ENCODE assay signal across 1 cellular context in the genomic region with DNA sequence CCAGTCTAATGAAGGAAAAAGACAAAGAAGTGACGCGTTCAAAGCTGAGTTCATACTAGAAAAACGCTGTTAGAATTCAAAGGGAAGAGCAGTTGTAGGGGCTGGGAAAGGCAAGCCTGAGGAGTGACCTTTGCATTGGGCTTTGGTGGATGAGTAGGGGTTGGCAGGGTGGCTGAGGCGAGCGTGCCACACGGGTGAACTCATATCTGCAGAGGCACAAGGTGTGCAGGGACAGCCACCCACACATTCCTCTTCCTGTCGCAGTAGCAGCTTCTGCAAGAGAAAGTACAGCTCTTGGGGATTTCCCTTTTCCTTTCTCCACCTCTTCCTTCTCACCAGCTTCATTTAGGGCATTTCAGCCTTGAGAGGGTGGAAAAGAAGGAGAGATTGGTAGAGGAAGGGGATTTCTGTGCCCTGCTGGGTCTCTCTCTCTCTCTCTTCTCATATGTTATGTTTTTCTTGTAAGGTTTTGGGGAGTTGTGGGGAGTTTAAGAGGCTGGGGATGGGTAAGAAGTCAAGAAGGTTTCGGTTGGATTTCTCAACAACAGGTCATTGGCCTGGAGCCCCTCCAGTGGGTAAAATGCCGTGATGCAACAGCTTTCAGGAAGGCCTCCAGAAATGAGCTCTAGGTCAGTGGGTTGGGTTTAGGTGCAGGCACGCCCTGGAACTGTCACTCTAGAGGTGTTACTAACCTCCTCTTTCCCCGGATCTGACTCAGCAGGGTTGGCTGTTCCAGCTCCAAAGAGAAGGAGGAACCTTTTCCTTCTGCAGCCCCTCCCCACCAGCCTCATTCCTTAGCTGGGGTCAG.
TF ChIP-seq lines count a peak whose summit lies in the region.

No MANE protein-coding gene starts in this region.

TF ChIP-seq in K562, 482 proteins besides CTCF, POLR2A, EP300 and RAD21 (continued from another document and continues in another):
- peak; percentile 56; the same call in 1 of the 2 replicates for TF ChIP-seq LEF1 (IDR thresholded peaks at IDR 0.05)
- TF ChIP-seq NBN (IDR thresholded peaks at IDR 0.05; ENCODE audit: low read depth), result 0 out of 2 replicates have a peak, but pooled peaks have one; percentile 28
- TF ChIP-seq LCOR (CRISPR knock-in tag; IDR thresholded peaks at IDR 0.05), result 0 out of 2 replicates have a peak, but pooled peaks have one; percentile 51
- TF ChIP-seq, protein P1, sequence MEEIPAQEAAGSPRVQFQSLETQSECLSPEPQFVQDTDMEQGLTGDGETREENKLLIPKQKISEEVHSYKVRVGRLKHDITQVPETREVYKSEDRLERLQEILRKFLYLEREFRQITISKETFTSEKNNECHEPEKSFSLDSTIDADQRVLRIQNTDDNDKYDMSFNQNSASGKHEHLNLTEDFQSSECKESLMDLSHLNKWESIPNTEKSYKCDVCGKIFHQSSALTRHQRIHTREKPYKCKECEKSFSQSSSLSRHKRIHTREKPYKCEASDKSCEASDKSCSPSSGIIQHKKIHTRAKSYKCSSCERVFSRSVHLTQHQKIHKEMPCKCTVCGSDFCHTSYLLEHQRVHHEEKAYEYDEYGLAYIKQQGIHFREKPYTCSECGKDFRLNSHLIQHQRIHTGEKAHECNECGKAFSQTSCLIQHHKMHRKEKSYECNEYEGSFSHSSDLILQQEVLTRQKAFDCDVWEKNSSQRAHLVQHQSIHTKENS (CRISPR knock-in tag; IDR thresholded peaks at IDR 0.05), result no peak
- TF ChIP-seq, protein P2, sequence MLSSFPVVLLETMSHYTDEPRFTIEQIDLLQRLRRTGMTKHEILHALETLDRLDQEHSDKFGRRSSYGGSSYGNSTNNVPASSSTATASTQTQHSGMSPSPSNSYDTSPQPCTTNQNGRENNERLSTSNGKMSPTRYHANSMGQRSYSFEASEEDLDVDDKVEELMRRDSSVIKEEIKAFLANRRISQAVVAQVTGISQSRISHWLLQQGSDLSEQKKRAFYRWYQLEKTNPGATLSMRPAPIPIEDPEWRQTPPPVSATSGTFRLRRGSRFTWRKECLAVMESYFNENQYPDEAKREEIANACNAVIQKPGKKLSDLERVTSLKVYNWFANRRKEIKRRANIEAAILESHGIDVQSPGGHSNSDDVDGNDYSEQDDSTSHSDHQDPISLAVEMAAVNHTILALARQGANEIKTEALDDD (IDR thresholded peaks at IDR 0.05), result peak; percentile 63; the same call in 1 of the 2 replicates
- TF ChIP-seq, protein P3, sequence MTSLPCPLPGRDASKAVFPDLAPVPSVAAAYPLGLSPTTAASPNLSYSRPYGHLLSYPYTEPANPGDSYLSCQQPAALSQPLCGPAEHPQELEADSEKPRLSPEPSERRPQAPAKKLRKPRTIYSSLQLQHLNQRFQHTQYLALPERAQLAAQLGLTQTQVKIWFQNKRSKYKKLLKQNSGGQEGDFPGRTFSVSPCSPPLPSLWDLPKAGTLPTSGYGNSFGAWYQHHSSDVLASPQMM (CRISPR knock-in tag; IDR thresholded peaks at IDR 0.05), result no peak
- TF ChIP-seq NFIX (CRISPR knock-in tag; IDR thresholded peaks at IDR 0.05; ENCODE audit: low read depth), result no peak
- TF ChIP-seq XRCC4 (IDR thresholded peaks at IDR 0.05; ENCODE audit: extremely low read depth, insufficient read depth, insufficient read length), result no peak
- TF ChIP-seq MCM5 (IDR thresholded peaks at IDR 0.05; ENCODE audit: low read depth), result no peak
- TF ChIP-seq C11orf30 (IDR thresholded peaks at IDR 0.05; ENCODE audit: low read depth), result peak; percentile 90
- no peak for TF ChIP-seq SIX5 (IDR thresholded peaks at IDR 0.05; ENCODE audit: borderline replicate concordance in 1 of 2, insufficient read depth in 1 of 2, low read depth in 1 of 2, low read length in 2 of 2)
- TF ChIP-seq, protein P4, sequence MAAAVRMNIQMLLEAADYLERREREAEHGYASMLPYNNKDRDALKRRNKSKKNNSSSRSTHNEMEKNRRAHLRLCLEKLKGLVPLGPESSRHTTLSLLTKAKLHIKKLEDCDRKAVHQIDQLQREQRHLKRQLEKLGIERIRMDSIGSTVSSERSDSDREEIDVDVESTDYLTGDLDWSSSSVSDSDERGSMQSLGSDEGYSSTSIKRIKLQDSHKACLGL (CRISPR knock-in tag; IDR thresholded peaks at IDR 0.05; ENCODE audit: borderline replicate concordance, poor library complexity, severe bottlenecking), result no peak
- TF ChIP-seq KHSRP (IDR thresholded peaks at IDR 0.05), result no peak
- no peak for TF ChIP-seq HNRNPK (IDR thresholded peaks at IDR 0.05; ENCODE audit: low read depth, low read length, poor library complexity, severe bottlenecking)
- no peak for TF ChIP-seq KDM4B (IDR thresholded peaks at IDR 0.05; ENCODE audit: borderline replicate concordance in 2 of 2, low read depth in 1 of 2)
- TF ChIP-seq, protein P5, sequence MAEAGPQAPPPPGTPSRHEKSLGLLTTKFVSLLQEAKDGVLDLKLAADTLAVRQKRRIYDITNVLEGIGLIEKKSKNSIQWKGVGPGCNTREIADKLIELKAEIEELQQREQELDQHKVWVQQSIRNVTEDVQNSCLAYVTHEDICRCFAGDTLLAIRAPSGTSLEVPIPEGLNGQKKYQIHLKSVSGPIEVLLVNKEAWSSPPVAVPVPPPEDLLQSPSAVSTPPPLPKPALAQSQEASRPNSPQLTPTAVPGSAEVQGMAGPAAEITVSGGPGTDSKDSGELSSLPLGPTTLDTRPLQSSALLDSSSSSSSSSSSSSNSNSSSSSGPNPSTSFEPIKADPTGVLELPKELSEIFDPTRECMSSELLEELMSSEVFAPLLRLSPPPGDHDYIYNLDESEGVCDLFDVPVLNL (CRISPR knock-in tag; IDR thresholded peaks at IDR 0.05; ENCODE audit: low read depth), result no peak
- no peak for TF ChIP-seq ZNF584 (CRISPR knock-in tag; IDR thresholded peaks at IDR 0.05; ENCODE audit: low read depth)
- TF ChIP-seq STAT5B (CRISPR knock-in tag; IDR thresholded peaks at IDR 0.05), result no peak
- TF ChIP-seq, protein P6, sequence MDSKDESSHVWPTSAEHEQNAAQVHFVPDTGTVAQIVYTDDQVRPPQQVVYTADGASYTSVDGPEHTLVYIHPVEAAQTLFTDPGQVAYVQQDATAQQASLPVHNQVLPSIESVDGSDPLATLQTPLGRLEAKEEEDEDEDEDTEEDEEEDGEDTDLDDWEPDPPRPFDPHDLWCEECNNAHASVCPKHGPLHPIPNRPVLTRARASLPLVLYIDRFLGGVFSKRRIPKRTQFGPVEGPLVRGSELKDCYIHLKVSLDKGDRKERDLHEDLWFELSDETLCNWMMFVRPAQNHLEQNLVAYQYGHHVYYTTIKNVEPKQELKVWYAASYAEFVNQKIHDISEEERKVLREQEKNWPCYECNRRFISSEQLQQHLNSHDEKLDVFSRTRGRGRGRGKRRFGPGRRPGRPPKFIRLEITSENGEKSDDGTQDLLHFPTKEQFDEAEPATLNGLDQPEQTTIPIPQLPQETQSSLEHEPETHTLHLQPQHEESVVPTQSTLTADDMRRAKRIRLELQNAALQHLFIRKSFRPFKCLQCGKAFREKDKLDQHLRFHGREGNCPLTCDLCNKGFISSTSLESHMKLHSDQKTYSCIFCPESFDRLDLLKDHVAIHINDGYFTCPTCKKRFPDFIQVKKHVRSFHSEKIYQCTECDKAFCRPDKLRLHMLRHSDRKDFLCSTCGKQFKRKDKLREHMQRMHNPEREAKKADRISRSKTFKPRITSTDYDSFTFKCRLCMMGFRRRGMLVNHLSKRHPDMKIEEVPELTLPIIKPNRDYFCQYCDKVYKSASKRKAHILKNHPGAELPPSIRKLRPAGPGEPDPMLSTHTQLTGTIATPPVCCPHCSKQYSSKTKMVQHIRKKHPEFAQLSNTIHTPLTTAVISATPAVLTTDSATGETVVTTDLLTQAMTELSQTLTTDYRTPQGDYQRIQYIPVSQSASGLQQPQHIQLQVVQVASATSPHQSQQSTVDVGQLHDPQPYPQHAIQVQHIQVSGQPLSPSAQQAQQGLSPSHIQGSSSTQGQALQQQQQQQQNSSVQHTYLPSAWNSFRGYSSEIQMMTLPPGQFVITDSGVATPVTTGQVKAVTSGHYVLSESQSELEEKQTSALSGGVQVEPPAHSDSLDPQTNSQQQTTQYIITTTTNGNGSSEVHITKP (IDR thresholded peaks at IDR 0.05; ENCODE audit: partially characterized antibody), result peak; percentile 44
- no peak for TF ChIP-seq ESRRB (CRISPR knock-in tag; IDR thresholded peaks at IDR 0.05; ENCODE audit: borderline replicate concordance)
- peak; percentile 80 for TF ChIP-seq MAFK (IDR thresholded peaks at IDR 0.05; ENCODE audit: low read length)
- TF ChIP-seq ZNF76 (CRISPR knock-in tag; IDR thresholded peaks at IDR 0.05; ENCODE audit: borderline replicate concordance), result no peak
- TF ChIP-seq MEIS2 (IDR thresholded peaks at IDR 0.05; ENCODE audit: partially characterized antibody), result peak; percentile 81
- TF ChIP-seq NRF1 (conservative IDR thresholded peaks at IDR 0.05 in 1 of 2, IDR thresholded peaks at IDR 0.05 in 1 of 2), result peak in 1 of 2 experiments; percentile 40; a peak in 2 of 4 replicates
- TF ChIP-seq, protein P7, sequence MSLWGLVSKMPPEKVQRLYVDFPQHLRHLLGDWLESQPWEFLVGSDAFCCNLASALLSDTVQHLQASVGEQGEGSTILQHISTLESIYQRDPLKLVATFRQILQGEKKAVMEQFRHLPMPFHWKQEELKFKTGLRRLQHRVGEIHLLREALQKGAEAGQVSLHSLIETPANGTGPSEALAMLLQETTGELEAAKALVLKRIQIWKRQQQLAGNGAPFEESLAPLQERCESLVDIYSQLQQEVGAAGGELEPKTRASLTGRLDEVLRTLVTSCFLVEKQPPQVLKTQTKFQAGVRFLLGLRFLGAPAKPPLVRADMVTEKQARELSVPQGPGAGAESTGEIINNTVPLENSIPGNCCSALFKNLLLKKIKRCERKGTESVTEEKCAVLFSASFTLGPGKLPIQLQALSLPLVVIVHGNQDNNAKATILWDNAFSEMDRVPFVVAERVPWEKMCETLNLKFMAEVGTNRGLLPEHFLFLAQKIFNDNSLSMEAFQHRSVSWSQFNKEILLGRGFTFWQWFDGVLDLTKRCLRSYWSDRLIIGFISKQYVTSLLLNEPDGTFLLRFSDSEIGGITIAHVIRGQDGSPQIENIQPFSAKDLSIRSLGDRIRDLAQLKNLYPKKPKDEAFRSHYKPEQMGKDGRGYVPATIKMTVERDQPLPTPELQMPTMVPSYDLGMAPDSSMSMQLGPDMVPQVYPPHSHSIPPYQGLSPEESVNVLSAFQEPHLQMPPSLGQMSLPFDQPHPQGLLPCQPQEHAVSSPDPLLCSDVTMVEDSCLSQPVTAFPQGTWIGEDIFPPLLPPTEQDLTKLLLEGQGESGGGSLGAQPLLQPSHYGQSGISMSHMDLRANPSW (CRISPR knock-in tag; IDR thresholded peaks at IDR 0.05), result no peak
- no peak for TF ChIP-seq L3MBTL2 (IDR thresholded peaks at IDR 0.05)
- TF ChIP-seq CEBPB (tag; IDR thresholded peaks at IDR 0.05), result peak; percentile 98
- no peak for TF ChIP-seq HNRNPH1 (optimal IDR thresholded peaks at IDR 0.05; ENCODE audit: low read depth, low read length)
- TF ChIP-seq ZSCAN32 (CRISPR knock-in tag; IDR thresholded peaks at IDR 0.05), result 0 out of 2 replicates have a peak, but pooled peaks have one; percentile 14
- TF ChIP-seq ZBTB7A (IDR thresholded peaks at IDR 0.05; ENCODE audit: borderline replicate concordance, control insufficient read depth, low read depth, low read length), result peak; percentile 92; the same call in 1 of the 2 replicates
- 0 out of 2 replicates have a peak, but pooled peaks have one; percentile 41 for TF ChIP-seq NFRKB (IDR thresholded peaks at IDR 0.05; ENCODE audit: low read depth)
- no peak for TF ChIP-seq ZNF165 (CRISPR knock-in tag; IDR thresholded peaks at IDR 0.05; ENCODE audit: borderline replicate concordance)
- TF ChIP-seq ELF2 (CRISPR knock-in tag; IDR thresholded peaks at IDR 0.05), result no peak
- peak; percentile 75 for TF ChIP-seq ZEB2 (IDR thresholded peaks at IDR 0.05)
- TF ChIP-seq KAT7 (CRISPR knock-in tag; IDR thresholded peaks at IDR 0.05; ENCODE audit: borderline replicate concordance), result no peak
- TF ChIP-seq ZNF766 (CRISPR knock-in tag; conservative IDR thresholded peaks at IDR 0.05), result 0 out of 2 replicates have a peak, but pooled peaks have one; percentile 43
- peak; percentile 39; the same call in 1 of the 2 replicates for TF ChIP-seq OTX1 (CRISPR knock-in tag; IDR thresholded peaks at IDR 0.05)
- TF ChIP-seq SRF (CRISPR knock-in tag; IDR thresholded peaks at IDR 0.05), result peak in 1 of 2 experiments; percentile 68; a peak in 2 of 4 replicates
- peak; percentile 48; the same call in 1 of the 2 replicates for TF ChIP-seq CXXC5 (CRISPR knock-in tag; IDR thresholded peaks at IDR 0.05)
- peak; percentile 45; the same call in 1 of the 2 replicates for TF ChIP-seq GABPA (tag; conservative IDR thresholded peaks at IDR 0.05; ENCODE audit: low read depth)
- TF ChIP-seq RHOXF2B (CRISPR knock-in tag; conservative IDR thresholded peaks at IDR 0.05), result no peak
- TF ChIP-seq ZNF133 (CRISPR knock-in tag; IDR thresholded peaks at IDR 0.05), result no peak
- TF ChIP-seq, protein P8, sequence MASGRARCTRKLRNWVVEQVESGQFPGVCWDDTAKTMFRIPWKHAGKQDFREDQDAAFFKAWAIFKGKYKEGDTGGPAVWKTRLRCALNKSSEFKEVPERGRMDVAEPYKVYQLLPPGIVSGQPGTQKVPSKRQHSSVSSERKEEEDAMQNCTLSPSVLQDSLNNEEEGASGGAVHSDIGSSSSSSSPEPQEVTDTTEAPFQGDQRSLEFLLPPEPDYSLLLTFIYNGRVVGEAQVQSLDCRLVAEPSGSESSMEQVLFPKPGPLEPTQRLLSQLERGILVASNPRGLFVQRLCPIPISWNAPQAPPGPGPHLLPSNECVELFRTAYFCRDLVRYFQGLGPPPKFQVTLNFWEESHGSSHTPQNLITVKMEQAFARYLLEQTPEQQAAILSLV (tag; IDR thresholded peaks at IDR 0.05), result peak; percentile 88
- TF ChIP-seq, protein P9, sequence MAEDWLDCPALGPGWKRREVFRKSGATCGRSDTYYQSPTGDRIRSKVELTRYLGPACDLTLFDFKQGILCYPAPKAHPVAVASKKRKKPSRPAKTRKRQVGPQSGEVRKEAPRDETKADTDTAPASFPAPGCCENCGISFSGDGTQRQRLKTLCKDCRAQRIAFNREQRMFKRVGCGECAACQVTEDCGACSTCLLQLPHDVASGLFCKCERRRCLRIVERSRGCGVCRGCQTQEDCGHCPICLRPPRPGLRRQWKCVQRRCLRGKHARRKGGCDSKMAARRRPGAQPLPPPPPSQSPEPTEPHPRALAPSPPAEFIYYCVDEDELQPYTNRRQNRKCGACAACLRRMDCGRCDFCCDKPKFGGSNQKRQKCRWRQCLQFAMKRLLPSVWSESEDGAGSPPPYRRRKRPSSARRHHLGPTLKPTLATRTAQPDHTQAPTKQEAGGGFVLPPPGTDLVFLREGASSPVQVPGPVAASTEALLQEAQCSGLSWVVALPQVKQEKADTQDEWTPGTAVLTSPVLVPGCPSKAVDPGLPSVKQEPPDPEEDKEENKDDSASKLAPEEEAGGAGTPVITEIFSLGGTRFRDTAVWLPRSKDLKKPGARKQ (CRISPR knock-in tag; IDR thresholded peaks at IDR 0.05), result no peak
- no peak for TF ChIP-seq FOXJ2 (tag; IDR thresholded peaks at IDR 0.05)
- TF ChIP-seq, protein P10, sequence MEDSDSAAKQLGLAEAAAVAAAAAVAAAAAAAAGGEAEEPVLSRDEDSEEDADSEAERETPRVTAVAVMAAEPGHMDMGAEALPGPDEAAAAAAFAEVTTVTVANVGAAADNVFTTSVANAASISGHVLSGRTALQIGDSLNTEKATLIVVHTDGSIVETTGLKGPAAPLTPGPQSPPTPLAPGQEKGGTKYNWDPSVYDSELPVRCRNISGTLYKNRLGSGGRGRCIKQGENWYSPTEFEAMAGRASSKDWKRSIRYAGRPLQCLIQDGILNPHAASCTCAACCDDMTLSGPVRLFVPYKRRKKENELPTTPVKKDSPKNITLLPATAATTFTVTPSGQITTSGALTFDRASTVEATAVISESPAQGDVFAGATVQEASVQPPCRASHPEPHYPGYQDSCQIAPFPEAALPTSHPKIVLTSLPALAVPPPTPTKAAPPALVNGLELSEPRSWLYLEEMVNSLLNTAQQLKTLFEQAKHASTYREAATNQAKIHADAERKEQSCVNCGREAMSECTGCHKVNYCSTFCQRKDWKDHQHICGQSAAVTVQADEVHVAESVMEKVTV (CRISPR knock-in tag; IDR thresholded peaks at IDR 0.05), result no peak
- no peak for TF ChIP-seq TAF15 (IDR thresholded peaks at IDR 0.05; ENCODE audit: low read depth, low read length)
- TF ChIP-seq ZFX (CRISPR knock-in tag; IDR thresholded peaks at IDR 0.05), result peak; percentile 42; the same call in 1 of the 2 replicates
